23 cellular contexts compared by ENCODE assay signal in genomic region chr1:19133360-19133759, GRCh38.
DNase-seq lines count a peak whose midpoint lies in the region; ATAC-seq, FAIRE-seq and TF ChIP-seq lines count a peak whose summit lies in the region.
"Had no signal": no experiment of that assay in that cellular context is flagged by ENCODE, and none has a peak within 500 bp of the region (broad histone marks: within the 10 kb centered on the region; RNA-seq: fewer than 3 reads in every experiment).

No MANE protein-coding gene starts in this region.

- no peak for FAIRE-seq in HepG2 (lab: Jason Lieb, UNC)
- no peak for FAIRE-seq in K562 (lab: Jason Lieb, UNC)
- FAIRE-seq: GM12891, GM19239 had no signal

- TF ChIP-seq RAD21 in HepG2 (CRISPR knock-in tag; IDR thresholded peaks at IDR 0.05) (no peak), K562 (CRISPR knock-in tag; conservative IDR thresholded peaks at IDR 0.05 in 1 of 2, IDR thresholded peaks at IDR 0.05 in 1 of 2) (no peak)

- in situ Hi-C loops in HepG2 (cut with HindIII; ENCODE audit: extremely low pct_ligation_motif_present, low pct_unique_long_range_greater_than_20kb), result no loop called here
- in situ Hi-C loops in K562 (cut with MboI), result no loop called here

- no peak for DNase-seq in HepG2 (ENCODE audit: low spot score)
- DNase-seq in right lobe of liver, result no peak
- DNase-seq in K562 (ENCODE audit: extremely low read depth in 1 of 4, low spot score in 3 of 4), result no peak
- DNase-seq in endothelial cell (ENCODE audit: low spot score), result no peak
- no peak for DNase-seq in stimulated activated CD4-positive, alpha-beta T cell treated with anti-CD3 and anti-CD28 coated beads, Interleukin-2, amount 100 ng/mL, for 48 hours
- no peak for DNase-seq in effector CD8-positive, alpha-beta T cell (lab: John Stamatoyannopoulos, UW)
- DNase-seq: 8988T; ACHN; BE2C; C1 segment of cervical spinal cord; CD4-positive, alpha-beta memory T cell; CD4-positive, CD25-positive, alpha-beta regulatory T cell; CD8-positive, alpha-beta memory T cell; COR-L47; DMS 273 treated with DMSO at 0.1 percent for 48 hours; DMS153; DMS53; DMS79 treated with DMSO at 0.1 percent for 48 hours; GF-D8 had no signal

- TF ChIP-seq EP300 in HepG2 (IDR thresholded peaks at IDR 0.05; ENCODE audit: low read depth in 2 of 2, low read length in 2 of 2) (no peak), HepG2 (CRISPR knock-in tag; IDR thresholded peaks at IDR 0.05; ENCODE audit: borderline replicate concordance) (no peak), K562 (IDR thresholded peaks at IDR 0.05; ENCODE audit: low read length) (no peak)

- H3K9me1 ChIP-seq in K562 (ENCODE audit: control insufficient read depth, insufficient read depth, low read length), result no peaks in the 10 kb centered on the region

- peak overlapping the region; percentile 82 for H3K4me3 Mint-ChIP-seq in endothelial cell (ENCODE audit: unreplicated experiment)
- H3K4me3 Mint-ChIP-seq: CD14-positive monocyte; CD4-positive, CD25-positive, alpha-beta regulatory T cell; CD8-positive, alpha-beta memory T cell had no signal

- CTCF ChIA-PET in HepG2 (lab: Yijun Ruan, JAX; ENCODE audit: low intra/inter-chr PET ratio, low total read pairs), result no interaction called here
- CTCF ChIA-PET in K562 (lab: Yijun Ruan, JAX; ENCODE audit: low intra/inter-chr PET ratio), result no interaction called here

- no peak overlapping the region for H3K9ac ChIP-seq in HepG2 (ENCODE audit: insufficient read depth, low read depth, low read length)
- H3K9ac ChIP-seq in K562 (ENCODE audit: insufficient read depth in 1 of 2, low read depth in 2 of 2, low read length in 2 of 2), result no peak overlapping the region
- H3K9ac ChIP-seq: BLaER1 had no signal

- H2AFZ ChIP-seq in HepG2 (ENCODE audit: low read length) (no peak overlapping the region), K562 (ENCODE audit: low read depth, low read length) (no peak overlapping the region)

- H3K27ac Mint-ChIP-seq in endothelial cell (ENCODE audit: unreplicated experiment), result no peak overlapping the region
- H3K27ac Mint-ChIP-seq: CD14-positive monocyte; CD4-positive, alpha-beta memory T cell; CD4-positive, CD25-positive, alpha-beta regulatory T cell had no signal

- H3K4me1 ChIP-seq in HepG2 (ENCODE audit: insufficient read depth, low read length) (peaks cover 24% of the 10 kb centered on the region), right lobe of liver (peaks cover 0 to 15% (median 5%) of the 10 kb centered on the region in 4 donors), K562 (replicated peaks in 1 of 2; ENCODE audit: control insufficient read depth in 2 of 2, insufficient read depth in 2 of 2, low read length in 2 of 2) (no peaks in the 10 kb centered on the region)
- H3K4me1 ChIP-seq: BE2C, BLaER1 had no signal

- H3K4me1 Mint-ChIP-seq in endothelial cell (ENCODE audit: unreplicated experiment), result no peaks in the 10 kb centered on the region

- WGBS in HepG2 (ENCODE audit: low lambda C conversion rate), result 95% methylated on average over 2 of the region's 2 CpGs
- WGBS in right lobe of liver (ENCODE audit: insufficient coverage, low coverage, low lambda C conversion rate, missing lambda C conversion rate), result 87% methylated on average over 2 of the region's 2 CpGs
- WGBS in K562 (ENCODE audit: insufficient coverage, low coverage, missing lambda C conversion rate), result 100% methylated on average over 2 of the region's 2 CpGs

- H3K27ac ChIP-seq in HepG2 (ENCODE audit: extremely low read length, insufficient read depth, low read length) (no peak overlapping the region), right lobe of liver (no peak overlapping the region), K562 (ENCODE audit: extremely low read depth, low read depth, low read length) (no peak overlapping the region)
- H3K27ac ChIP-seq: BLaER1 had no signal

- H3K4me2 ChIP-seq in HepG2 (ENCODE audit: low read depth, low read length) (no peak overlapping the region), K562 (ENCODE audit: insufficient read depth, low read length) (no peak overlapping the region)
- H3K4me2 ChIP-seq: BLaER1 had no signal

- no peak for ATAC-seq in HepG2
- no peak for ATAC-seq in right lobe of liver
- ATAC-seq in K562, result no peak

- H3K36me3 ChIP-seq in HepG2 (replicated peaks in 1 of 2; ENCODE audit: control insufficient read depth in 1 of 2, insufficient read depth in 2 of 2, low read length in 2 of 2) (peaks cover 29 to 82% of the 10 kb centered on the region in 2 experiments), right lobe of liver (peaks cover 7 to 80% (median 51%) of the 10 kb centered on the region in 4 donors), K562 (ENCODE audit: control insufficient read depth, insufficient read depth, low read length) (peaks cover 95% of the 10 kb centered on the region)

- intact Hi-C loops in HepG2 (cut with micrococcal nuclease; ENCODE audit: unreplicated experiment), result no loop called here
- intact Hi-C loops in right lobe of liver (cut with DNase I), result no loop called here
- intact Hi-C loops in K562 (cut with micrococcal nuclease), result no loop called here

- H3K27me3 Mint-ChIP-seq in endothelial cell (ENCODE audit: unreplicated experiment), result peaks cover 3% of the 10 kb centered on the region
- H3K27me3 Mint-ChIP-seq: CD4-positive, alpha-beta memory T cell; CD4-positive, CD25-positive, alpha-beta regulatory T cell; CD8-positive, alpha-beta memory T cell had no signal

- peaks cover 8% of the 10 kb centered on the region for H3K9me3 ChIP-seq in HepG2 (ENCODE audit: low read length)
- H3K9me3 ChIP-seq in right lobe of liver, result peaks cover 0 to 5% (median 0%) of the 10 kb centered on the region in 4 donors
- peaks cover 5% of the 10 kb centered on the region for H3K9me3 ChIP-seq in K562 (replicated peaks; ENCODE audit: control insufficient read depth, insufficient read depth, low read depth, low read length)
- H3K9me3 ChIP-seq: BE2C had no signal

- peaks cover 70% of the 10 kb centered on the region for H3K36me3 Mint-ChIP-seq in endothelial cell (ENCODE audit: low read depth, unreplicated experiment)

- TF ChIP-seq POLR2A in HepG2 (IDR thresholded peaks at IDR 0.05; ENCODE audit: insufficient read depth in 1 of 2, low read depth in 2 of 2, low read length in 2 of 2) (no peak), right lobe of liver (IDR thresholded peaks at IDR 0.05) (no peak), K562 (conservative IDR thresholded peaks at IDR 0.05) (no peak)

- TF ChIP-seq CTCF in HepG2 (CRISPR knock-in tag; IDR thresholded peaks at IDR 0.05) (no peak), right lobe of liver (IDR thresholded peaks at IDR 0.05) (no peak), K562 (IDR thresholded peaks at IDR 0.05 in 2 of 3, conservative IDR thresholded peaks at IDR 0.05 in 1 of 3; ENCODE audit: insufficient read depth in 2 of 3, low read depth in 1 of 3, low read length in 3 of 3) (no peak), endothelial cell (IDR thresholded peaks at IDR 0.05; ENCODE audit: unreplicated experiment) (no peak)

- POLR2A ChIA-PET in HepG2 (lab: Yijun Ruan, JAX) (no interaction called here), K562 (lab: Yijun Ruan, JAX) (interaction anchor here (0.7 to 2.3 kb wide), 5 partner anchors 8 to 45 kb away, joined by 3 to 8 read pairs (median 5); no protein-coding TSS in a partner anchor)

- no TSS peak for BruUV-seq in HepG2 (replicated peaks; lab: Mats Ljungman, UMichigan)
- no TSS peak for BruUV-seq in K562 (replicated peaks; lab: Mats Ljungman, UMichigan)

- H3K9me3 Mint-ChIP-seq in endothelial cell (ENCODE audit: unreplicated experiment), result no peaks in the 10 kb centered on the region

- H3K4me3 ChIP-seq in HepG2 (replicated peaks in 1 of 3; ENCODE audit: insufficient read depth in 1 of 3, low read depth in 2 of 3, low read length in 3 of 3), result no peak overlapping the region
- H3K4me3 ChIP-seq in right lobe of liver, result no peak overlapping the region
- H3K4me3 ChIP-seq in K562, result no peak overlapping the region
- H3K4me3 ChIP-seq: BLaER1 had no signal

- H3K79me2 ChIP-seq in HepG2 (ENCODE audit: insufficient read depth, low read length), result peaks cover 2% of the 10 kb centered on the region
- H3K79me2 ChIP-seq in K562 (ENCODE audit: control insufficient read depth, insufficient read depth, low read length), result peaks cover 3% of the 10 kb centered on the region; the same call in 1 of the 3 replicates

- H3K27me3 ChIP-seq in HepG2 (ENCODE audit: control insufficient read depth in 1 of 2, insufficient read depth in 2 of 2, low read length in 2 of 2), result no peaks in the 10 kb centered on the region
- no peaks in the 10 kb centered on the region for H3K27me3 ChIP-seq in right lobe of liver
- no peaks in the 10 kb centered on the region for H3K27me3 ChIP-seq in K562 (ENCODE audit: control insufficient read depth in 2 of 2, insufficient read depth in 2 of 2, low read length in 2 of 2)
- H3K27me3 ChIP-seq: BE2C, BLaER1 had no signal

- H4K20me1 ChIP-seq in HepG2 (ENCODE audit: insufficient read depth, low read length) (no peaks in the 10 kb centered on the region; the same call in 1 of the 2 replicates), K562 (replicated peaks; ENCODE audit: control insufficient read depth, insufficient read depth, low read length) (no peaks in the 10 kb centered on the region)
- H4K20me1 ChIP-seq: BLaER1 had no signal

TF ChIP-seq in HepG2, 621 proteins besides CTCF, POLR2A, EP300 and RAD21 (continues in another document):
- no peak for TF ChIP-seq ZNF512 (CRISPR knock-in tag; IDR thresholded peaks at IDR 0.05)

TF ChIP-seq in K562, 482 proteins besides CTCF, POLR2A, EP300 and RAD21 (continues in another document):
- peak; percentile 69 for TF ChIP-seq RBM25 (IDR thresholded peaks at IDR 0.05; ENCODE audit: low read depth, low read length, severe bottlenecking)
- peak; percentile 52 for TF ChIP-seq ZNF280A (IDR thresholded peaks at IDR 0.05; ENCODE audit: low read depth, partially characterized antibody)
